1 cellular context compared by ENCODE assay signal in the genomic region with DNA sequence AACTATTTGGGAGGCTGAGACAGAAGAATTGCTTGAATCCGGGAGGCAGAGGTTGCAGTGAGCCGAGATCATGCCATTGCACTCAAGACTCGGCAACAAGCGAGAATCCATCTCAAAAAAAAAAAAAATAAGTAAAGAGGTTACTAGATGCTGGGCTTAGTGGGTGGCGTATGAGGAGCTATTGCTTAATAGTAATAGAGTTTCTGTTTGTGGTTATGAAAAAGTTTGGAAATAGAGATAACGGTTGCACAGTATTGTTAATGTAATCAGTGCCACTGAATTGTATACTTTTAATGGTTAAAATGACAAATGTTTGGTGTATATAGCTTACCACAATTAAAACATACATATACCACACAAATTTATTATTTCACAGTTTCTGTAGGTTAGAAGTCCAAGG.
A peak's percentile ranks its signal among the peaks of the same experiment; 100 is the strongest.
TF ChIP-seq lines count a peak whose summit lies in the region.

No MANE protein-coding gene starts in this region.

TF ChIP-seq in IMR-90, 13 proteins besides CTCF, POLR2A, EP300 and RAD21 (continued from another document):
- TF ChIP-seq, protein P1, sequence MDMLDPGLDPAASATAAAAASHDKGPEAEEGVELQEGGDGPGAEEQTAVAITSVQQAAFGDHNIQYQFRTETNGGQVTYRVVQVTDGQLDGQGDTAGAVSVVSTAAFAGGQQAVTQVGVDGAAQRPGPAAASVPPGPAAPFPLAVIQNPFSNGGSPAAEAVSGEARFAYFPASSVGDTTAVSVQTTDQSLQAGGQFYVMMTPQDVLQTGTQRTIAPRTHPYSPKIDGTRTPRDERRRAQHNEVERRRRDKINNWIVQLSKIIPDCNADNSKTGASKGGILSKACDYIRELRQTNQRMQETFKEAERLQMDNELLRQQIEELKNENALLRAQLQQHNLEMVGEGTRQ (IDR thresholded peaks at IDR 0.05; ENCODE audit: low read depth, low read length): no peak
- peak; percentile 36; the same call in 1 of the 2 replicates for TF ChIP-seq CEBPB (IDR thresholded peaks at IDR 0.05; ENCODE audit: low read depth, low read length)
- TF ChIP-seq RFX5 (IDR thresholded peaks at IDR 0.05; ENCODE audit: low read depth, low read length): no peak
- no peak for TF ChIP-seq MAFK (IDR thresholded peaks at IDR 0.05; ENCODE audit: low read depth, low read length)
- no peak for TF ChIP-seq BHLHE40 (IDR thresholded peaks at IDR 0.05; ENCODE audit: low read depth, low read length)
